In genomic region chr21:44773291-44773932, GRCh38 we compare ENCODE assay signal across 10 cellular contexts. TPM values are rescaled to one million over a fixed set of nuclear protein-coding genes. Genes with fewer than 3 reads are reported as not detected.
A peak's percentile ranks its signal among the peaks of the same experiment; 100 is the strongest.
DNase-seq lines count a peak whose midpoint lies in the region; ATAC-seq and TF ChIP-seq lines count a peak whose summit lies in the region.
"Had no signal": no experiment of that assay in that cellular context is flagged by ENCODE, and none has a peak within 500 bp of the region (broad histone marks: within the 10 kb centered on the region; RNA-seq: fewer than 3 reads in every experiment).

No MANE protein-coding gene starts in this region.

- H3K36me3 Mint-ChIP-seq in CD4-positive, alpha-beta T cell (ENCODE audit: low read depth), result peaks cover 91% of the 10 kb centered on the region

- H3K9me3 Mint-ChIP-seq in CD4-positive, alpha-beta T cell, result no peaks in the 10 kb centered on the region

- H3K9me3 ChIP-seq in CD4-positive, alpha-beta T cell (ENCODE audit: control insufficient read depth, low read length), result no peaks in the 10 kb centered on the region

- H3K27me3 Mint-ChIP-seq in CD4-positive, alpha-beta T cell, result no peaks in the 10 kb centered on the region

- POLR2A ChIA-PET in CD4-positive, alpha-beta T cell (lab: Charles Lee), result no interaction called here

- intact Hi-C loops in CD4-positive, alpha-beta T cell (cut with DNase I, micrococcal nuclease), result no loop called here

- DNase-seq in ELF-1 (ENCODE audit: low read depth, low spot score) (peak; percentile 98), NCI-H2196 treated with DMSO at 0.1 percent for 48 hours (lab: John Stamatoyannopoulos, UW; ENCODE audit: unreplicated experiment) (peak; percentile 78), epithelial cell of proximal tubule (ENCODE audit: low read depth) (peak; percentile 37), retina (peak; percentile 87), erythroblast (lab: John Stamatoyannopoulos, UW) (no peak), AML-193 (lab: John Stamatoyannopoulos, UW) (no peak)
- no peak for DNase-seq in CD4-positive, alpha-beta T cell
- DNase-seq: aorta, small intestine had no signal

- no peak overlapping the region for H3K4me3 Mint-ChIP-seq in CD4-positive, alpha-beta T cell

- no peak overlapping the region for H3K27ac ChIP-seq in CD4-positive, alpha-beta T cell (ENCODE audit: low read depth, low read length)

- no peak for ATAC-seq in CD4-positive, alpha-beta T cell (ENCODE audit: poor library complexity)
- no peak for ATAC-seq in GM21528 (IDR thresholded peaks at IDR 0.05; ENCODE audit: low FRiP score, unreplicated experiment)

- H3K27ac Mint-ChIP-seq in CD4-positive, alpha-beta T cell, result no peak overlapping the region

- TF ChIP-seq CTCF in epithelial cell of proximal tubule (conservative IDR thresholded peaks at IDR 0.05; ENCODE audit: low read depth, low read length), result no peak
- TF ChIP-seq CTCF in CD4-positive, alpha-beta T cell (IDR thresholded peaks at IDR 0.05), result no peak

- CTCF ChIA-PET in CD4-positive, alpha-beta T cell (lab: Charles Lee), result interaction anchor here (1.4 kb wide), 1 partner anchor 20 kb away, joined by 3 read pairs; no protein-coding TSS in a partner anchor

- peaks cover 7% of the 10 kb centered on the region for H3K4me1 Mint-ChIP-seq in CD4-positive, alpha-beta T cell (ENCODE audit: low read depth)

- no peaks in the 10 kb centered on the region for H3K27me3 ChIP-seq in CD4-positive, alpha-beta T cell (ENCODE audit: control insufficient read depth, insufficient read depth, low read length)

- no peak for TF ChIP-seq POLR2A in erythroblast (IDR thresholded peaks at IDR 0.05; ENCODE audit: low read length)

- no peak overlapping the region for H3K4me3 ChIP-seq in epithelial cell of proximal tubule (ENCODE audit: low read depth, low read length)

RNA-seq across cellular contexts. Expression of gene UBE2G2, which starts 28.2 kb away (rescaled TPM):
- total RNA-seq in epithelial cell of proximal tubule, result 29.6 and 47.2 TPM in 2 replicates
- 10 to 100 TPM; 89.9 to 96.8 TPM for total RNA-seq in CD4-positive, alpha-beta T cell

RNA-seq across cellular contexts. Expression of gene SUMO3, which starts 44.5 kb away (rescaled TPM):
- 58.7 and 86.0 TPM in 2 replicates for total RNA-seq in epithelial cell of proximal tubule
- total RNA-seq in CD4-positive, alpha-beta T cell, result 10 to 100 TPM; 82.8 to 91.2 TPM

Comparison
In these comparisons a context has a peak if more than half of its experiments do, and no peak if none do; other contexts are left out.
1. DNase-seq: peak in ELF-1 (single experiment), NCI-H2196 treated with DMSO at 0.1 percent for 48 hours (single experiment), epithelial cell of proximal tubule (single experiment) and retina (single experiment); none in erythroblast (0 of 2), CD4-positive, alpha-beta T cell (0 of 10) and AML-193 (0 of 2).